ENCODE assay signal across 18 cellular contexts in the genomic region with DNA sequence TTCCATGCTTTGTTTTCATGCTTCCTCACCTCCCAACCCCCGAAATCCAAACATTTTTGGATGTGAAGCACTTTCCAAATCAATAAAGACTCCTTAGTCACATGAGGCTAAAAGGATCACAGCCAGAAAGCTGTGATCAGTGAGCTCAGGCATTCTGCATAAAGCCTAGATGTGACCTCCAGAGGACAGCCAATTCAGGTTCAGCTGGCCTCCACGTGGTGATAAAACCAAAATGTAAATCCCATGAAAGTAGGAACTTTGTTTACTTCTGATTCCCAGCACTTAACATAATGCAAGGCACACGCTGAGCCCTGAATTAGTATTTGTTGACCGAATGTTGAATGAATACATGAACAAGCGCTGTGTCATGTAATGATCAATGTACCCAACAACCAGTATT.
"Had no signal": no experiment of that assay in that cellular context is flagged by ENCODE, and none has a peak within 500 bp of the region (broad histone marks: within the 10 kb centered on the region; RNA-seq: fewer than 3 reads in every experiment).

No MANE protein-coding gene starts in this region.

- FAIRE-seq: small intestine, urothelium cell line had no signal

- H3K4me3 Mint-ChIP-seq: naive B cell, nephron progenitor cell, type B pancreatic cell had no signal

- ATAC-seq: left colon, left ventricle myocardium superior had no signal

- DNase-seq: effector memory CD4-positive, alpha-beta T cell; left colon; left ventricle myocardium superior; mesenchymal stem cell; naive B cell; nephron progenitor cell; ovary; small intestine; stimulated activated CD4-positive, alpha-beta T cell treated with anti-CD3 and anti-CD28 coated beads, Interleukin-2, amount 100 ng/mL, for 48 hours; stimulated activated naive CD4-positive, alpha-beta T cell treated with Interleukin-2 at 50 U/mL for 16 hours; thyroid gland had no signal

- H3K4me1 Mint-ChIP-seq: naive B cell, nephron progenitor cell had no signal

- H3K27ac Mint-ChIP-seq: naive B cell, nephron progenitor cell, type B pancreatic cell had no signal

- H3K36me3 Mint-ChIP-seq: naive B cell, type B pancreatic cell had no signal

- H3K4me1 ChIP-seq: esophagus muscularis mucosa, right atrium auricular region, suprapubic skin, thyroid gland had no signal

- H3K27ac ChIP-seq: epithelial cell of prostate, esophagus muscularis mucosa, ovary, right atrium auricular region, suprapubic skin, thyroid gland had no signal

- H3K9me3 Mint-ChIP-seq: nephron progenitor cell, type B pancreatic cell had no signal

- H3K4me3 ChIP-seq: esophagus muscularis mucosa, lung, ovary, right atrium auricular region, suprapubic skin, thyroid gland had no signal

- H3K36me3 ChIP-seq: esophagus muscularis mucosa, ovary, right atrium auricular region, suprapubic skin, thyroid gland had no signal

- H3K27me3 ChIP-seq: ovary, right atrium auricular region, suprapubic skin, thyroid gland had no signal

- H3K9me3 ChIP-seq: esophagus muscularis mucosa, ovary, right atrium auricular region, suprapubic skin, thyroid gland had no signal
